16 cellular contexts compared by ENCODE assay signal in genomic region chr10:70337201-70337651, GRCh38. TPM values are rescaled to one million over a fixed set of nuclear protein-coding genes. Genes with fewer than 3 reads are reported as not detected.
DNase-seq lines count a peak whose midpoint lies in the region; ATAC-seq and TF ChIP-seq lines count a peak whose summit lies in the region.
"Had no signal": no experiment of that assay in that cellular context is flagged by ENCODE, and none has a peak within 500 bp of the region (broad histone marks: within the 10 kb centered on the region; RNA-seq: fewer than 3 reads in every experiment).

No MANE protein-coding gene starts in this region.

- no peaks in the 10 kb centered on the region for H3K36me3 ChIP-seq in CD4-positive, alpha-beta memory T cell (ENCODE audit: insufficient read depth, low read length)

- H3K9me3 Mint-ChIP-seq in chondrocyte (ENCODE audit: low read depth) (no peaks in the 10 kb centered on the region), CD14-positive monocyte (peaks cover 12 to 15% (median 13%) of the 10 kb centered on the region in 7 donors)
- peaks cover 0 to 6% (median 4%) of the 10 kb centered on the region in 8 donors for H3K9me3 Mint-ChIP-seq in CD4-positive, alpha-beta memory T cell

- H3K27me3 Mint-ChIP-seq in chondrocyte (ENCODE audit: low read depth): no peaks in the 10 kb centered on the region
- peaks cover 0 to 2% of the 10 kb centered on the region in 2 donors for H3K27me3 Mint-ChIP-seq in CD4-positive, alpha-beta memory T cell
- peaks cover 53 to 73% (median 55%) of the 10 kb centered on the region in 3 donors for H3K27me3 Mint-ChIP-seq in CD14-positive monocyte (ENCODE audit: low read depth in 3 of 3)

- H3K27me3 ChIP-seq in CD4-positive, alpha-beta memory T cell (ENCODE audit: insufficient read depth, low read length): no peaks in the 10 kb centered on the region
- H3K27me3 ChIP-seq: testis had no signal

- DNase-seq in NCI-H1436 (lab: John Stamatoyannopoulos, UW) (peak; percentile 6), NCI-H1436 treated with DMSO at 0.1 percent for 48 hours (lab: John Stamatoyannopoulos, UW) (no peak), M059J (ENCODE audit: low read depth) (peak; percentile 73), chondrocyte (ENCODE audit: low spot score) (peak; percentile 29), renal cortical epithelial cell (ENCODE audit: low read depth) (peak; percentile 10), CD14-positive monocyte (ENCODE audit: low spot score) (no peak)
- no peak for DNase-seq in CD4-positive, alpha-beta memory T cell
- DNase-seq: 8988T, activated gamma-delta T cell, caudate nucleus, testis had no signal

- H3K27ac ChIP-seq in CD4-positive, alpha-beta memory T cell (ENCODE audit: low read depth, low read length): no peak overlapping the region
- H3K27ac ChIP-seq: parathyroid adenoma, testis had no signal

- no peak overlapping the region for H3K4me3 ChIP-seq in CD4-positive, alpha-beta memory T cell (ENCODE audit: low read length in 2 of 2)
- H3K4me3 ChIP-seq: testis had no signal

- POLR2A ChIA-PET in CD4-positive, alpha-beta memory T cell (lab: Charles Lee; ENCODE audit: partially characterized antibody): no interaction called here

- H3K27ac Mint-ChIP-seq in chondrocyte (ENCODE audit: unreplicated experiment) (no peak overlapping the region), CD14-positive monocyte (no peak overlapping the region)
- H3K27ac Mint-ChIP-seq in CD4-positive, alpha-beta memory T cell: no peak overlapping the region
- H3K27ac Mint-ChIP-seq: memory B cell had no signal

- H3K36me3 Mint-ChIP-seq in chondrocyte (ENCODE audit: low read depth) (peaks cover 9% of the 10 kb centered on the region), CD14-positive monocyte (peaks cover 37% of the 10 kb centered on the region in 2 donors)
- H3K36me3 Mint-ChIP-seq in CD4-positive, alpha-beta memory T cell: peaks cover 3 to 27% of the 10 kb centered on the region in 2 donors

- no peak for TF ChIP-seq CTCF in chondrocyte (IDR thresholded peaks at IDR 0.05)
- TF ChIP-seq CTCF in CD14-positive monocyte (IDR thresholded peaks at IDR 0.05): no peak

- intact Hi-C loops in CD4-positive, alpha-beta memory T cell (cut with micrococcal nuclease): no loop called here
- intact Hi-C loops in CD14-positive monocyte (cut with micrococcal nuclease): no loop called here

- no peak for ATAC-seq in GM18870 (IDR thresholded peaks at IDR 0.05; ENCODE audit: unreplicated experiment)
- ATAC-seq: Right ventricle myocardium inferior had no signal

- H3K4me3 Mint-ChIP-seq in chondrocyte (ENCODE audit: unreplicated experiment): no peak overlapping the region
- no peak overlapping the region for H3K4me3 Mint-ChIP-seq in CD4-positive, alpha-beta memory T cell
- peak overlapping the region in 1 of 2 donors; percentile 75 for H3K4me3 Mint-ChIP-seq in CD14-positive monocyte
- H3K4me3 Mint-ChIP-seq: memory B cell had no signal

- CTCF ChIA-PET in CD4-positive, alpha-beta memory T cell (lab: Charles Lee; ENCODE audit: partially characterized antibody): no interaction called here

- H3K4me1 ChIP-seq in CD4-positive, alpha-beta memory T cell (ENCODE audit: insufficient read depth, low read length): peaks cover 10% of the 10 kb centered on the region
- H3K4me1 ChIP-seq: parathyroid adenoma had no signal

- H3K9me3 ChIP-seq in CD4-positive, alpha-beta memory T cell (ENCODE audit: control insufficient read depth in 1 of 2, low read length in 2 of 2): no peaks in the 10 kb centered on the region
- H3K9me3 ChIP-seq: testis had no signal

- H3K4me1 Mint-ChIP-seq in chondrocyte (ENCODE audit: low read depth) (peaks cover 6% of the 10 kb centered on the region), CD14-positive monocyte (peaks cover 38% of the 10 kb centered on the region)
- H3K4me1 Mint-ChIP-seq in CD4-positive, alpha-beta memory T cell: peaks cover 1 to 13% (median 4%) of the 10 kb centered on the region in 4 donors

RNA-seq across cellular contexts. Expression of gene LRRC20, which starts 45.2 kb away (rescaled TPM):
- 17.8 and 21.4 TPM in 2 replicates for total RNA-seq in M059J (2014; rRNA removed; shearing (Covaris generic))
- total RNA-seq in chondrocyte: 8.8 to 10.8 TPM (median 9.5 TPM) in 3 replicates
- total RNA-seq in renal cortical epithelial cell: 27.4 and 41.8 TPM in 2 replicates
- total RNA-seq in CD4-positive, alpha-beta memory T cell: 1 to 10 TPM; 2.9 to 3.4 TPM
- 1 to 10 TPM; 3.7 to 4.4 TPM for polyA plus RNA-seq in CD4-positive, alpha-beta memory T cell
- polyA plus RNA-seq in CD14-positive monocyte: 1 to 10 TPM; 1.2 to 1.3 TPM

RNA-seq across cellular contexts. Expression of gene NPFFR1, which starts 53.4 kb away (rescaled TPM):
- not detected in 2 replicates for total RNA-seq in M059J (2014; rRNA removed; shearing (Covaris generic))
- not detected in 3 replicates for total RNA-seq in chondrocyte
- under 0.01 TPM in 1 of 2 replicates, not detected in the other for total RNA-seq in renal cortical epithelial cell
- total RNA-seq in CD4-positive, alpha-beta memory T cell: not detected
- not detected for polyA plus RNA-seq in CD4-positive, alpha-beta memory T cell
- not detected for polyA plus RNA-seq in CD14-positive monocyte
- total RNA-seq: epithelial cell of proximal tubule, Right ventricle myocardium inferior had no signal

Comparison
In these comparisons a context has a peak if more than half of its experiments do, and no peak if none do; other contexts are left out.
1. DNase-seq: peak in NCI-H1436 (single experiment), M059J (single experiment), chondrocyte (single experiment) and renal cortical epithelial cell (single experiment); none in NCI-H1436 treated with DMSO at 0.1 percent for 48 hours (single experiment), CD4-positive, alpha-beta memory T cell (0 of 5) and CD14-positive monocyte (single experiment).